Comparison of ENCODE assay signal across 1 cellular context in the genomic region with DNA sequence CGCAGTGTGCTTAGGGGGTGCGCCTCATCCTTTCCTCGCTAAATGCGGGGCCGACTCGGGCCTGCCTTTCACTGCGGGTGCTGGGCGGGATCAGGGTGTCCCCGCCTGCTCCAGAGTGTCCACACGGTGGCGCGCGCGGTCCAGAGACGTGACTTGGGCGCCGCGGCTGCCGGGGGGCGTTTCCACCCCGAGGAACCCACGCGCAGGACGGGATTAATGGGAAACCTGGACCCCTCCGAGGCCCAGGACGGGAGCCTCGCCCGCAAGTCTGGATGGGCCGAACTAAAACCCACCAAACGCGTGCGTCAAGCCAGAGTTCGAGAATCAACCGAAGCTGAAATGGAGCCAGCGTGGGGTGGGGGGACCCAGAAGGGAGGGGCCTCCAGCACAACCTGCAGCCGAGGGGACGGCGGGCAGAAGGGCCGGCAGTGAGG.
A peak's percentile ranks its signal among the peaks of the same experiment; 100 is the strongest.
TF ChIP-seq lines count a peak whose summit lies in the region.

No MANE protein-coding gene starts in this region.

TF ChIP-seq in K562, 482 proteins besides CTCF, POLR2A, EP300 and RAD21 (continued from another document and continues in another):
- TF ChIP-seq, protein P1, sequence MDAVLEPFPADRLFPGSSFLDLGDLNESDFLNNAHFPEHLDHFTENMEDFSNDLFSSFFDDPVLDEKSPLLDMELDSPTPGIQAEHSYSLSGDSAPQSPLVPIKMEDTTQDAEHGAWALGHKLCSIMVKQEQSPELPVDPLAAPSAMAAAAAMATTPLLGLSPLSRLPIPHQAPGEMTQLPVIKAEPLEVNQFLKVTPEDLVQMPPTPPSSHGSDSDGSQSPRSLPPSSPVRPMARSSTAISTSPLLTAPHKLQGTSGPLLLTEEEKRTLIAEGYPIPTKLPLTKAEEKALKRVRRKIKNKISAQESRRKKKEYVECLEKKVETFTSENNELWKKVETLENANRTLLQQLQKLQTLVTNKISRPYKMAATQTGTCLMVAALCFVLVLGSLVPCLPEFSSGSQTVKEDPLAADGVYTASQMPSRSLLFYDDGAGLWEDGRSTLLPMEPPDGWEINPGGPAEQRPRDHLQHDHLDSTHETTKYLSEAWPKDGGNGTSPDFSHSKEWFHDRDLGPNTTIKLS (IDR thresholded peaks at IDR 0.05; ENCODE audit: borderline replicate concordance, low read depth) = no peak
- TF ChIP-seq ZNF766 (CRISPR knock-in tag; conservative IDR thresholded peaks at IDR 0.05) (no peak), SRF (CRISPR knock-in tag; IDR thresholded peaks at IDR 0.05) (no peak), TARDBP (IDR thresholded peaks at IDR 0.05) (no peak), ZNF785 (CRISPR knock-in tag; IDR thresholded peaks at IDR 0.05) (no peak), MTA3 (IDR thresholded peaks at IDR 0.05; ENCODE audit: borderline replicate concordance) (no peak), CREB1 (IDR thresholded peaks at IDR 0.05) (no peak), CREB1 (CRISPR knock-in tag; IDR thresholded peaks at IDR 0.05) (peak; percentile 48; the same call in 1 of the 2 replicates), CREM (IDR thresholded peaks at IDR 0.05; ENCODE audit: low read depth) (0 out of 2 replicates have a peak, but pooled peaks have one; percentile 20), ZC3H8 (IDR thresholded peaks at IDR 0.05) (no peak), ZNF41 (CRISPR knock-in tag; conservative IDR thresholded peaks at IDR 0.05) (no peak), SP1 (CRISPR knock-in tag; IDR thresholded peaks at IDR 0.05) (peak; percentile 80), RBM39 (optimal IDR thresholded peaks at IDR 0.05; ENCODE audit: low read depth, low read length) (no peak), ZNF431 (CRISPR knock-in tag; IDR thresholded peaks at IDR 0.05) (no peak), GABPA (tag; conservative IDR thresholded peaks at IDR 0.05; ENCODE audit: low read depth) (no peak), KHSRP (IDR thresholded peaks at IDR 0.05) (no peak), POLR2G (IDR thresholded peaks at IDR 0.05; ENCODE audit: low read depth, low read length) (peak; percentile 33; the same call in 1 of the 2 replicates), NBN (IDR thresholded peaks at IDR 0.05; ENCODE audit: low read depth) (no peak), NCOA6 (IDR thresholded peaks at IDR 0.05) (no peak), ADNP (tag; IDR thresholded peaks at IDR 0.05) (no peak), ZNF764 (CRISPR knock-in tag; IDR thresholded peaks at IDR 0.05; ENCODE audit: low read depth) (no peak), ZBTB1 (CRISPR knock-in tag; IDR thresholded peaks at IDR 0.05; ENCODE audit: borderline replicate concordance, low read depth) (no peak; the same call in 1 of the 2 replicates), CAMTA2 (CRISPR knock-in tag; conservative IDR thresholded peaks at IDR 0.05) (no peak), CBX8 (IDR thresholded peaks at IDR 0.05; ENCODE audit: borderline replicate concordance, extremely low read depth, low read depth, low read length, poor library complexity, severe bottlenecking) (no peak), KLF6 (CRISPR knock-in tag; IDR thresholded peaks at IDR 0.05; ENCODE audit: borderline replicate concordance) (no peak), MAZ (CRISPR knock-in tag; conservative IDR thresholded peaks at IDR 0.05 in 1 of 2, IDR thresholded peaks at IDR 0.05 in 1 of 2) (peak; percentile 53 to 74), PHF8 (IDR thresholded peaks at IDR 0.05; ENCODE audit: borderline replicate concordance, low read length) (no peak), ELF2 (CRISPR knock-in tag; IDR thresholded peaks at IDR 0.05) (no peak), NFRKB (IDR thresholded peaks at IDR 0.05; ENCODE audit: low read depth) (no peak)
- TF ChIP-seq, protein P2, sequence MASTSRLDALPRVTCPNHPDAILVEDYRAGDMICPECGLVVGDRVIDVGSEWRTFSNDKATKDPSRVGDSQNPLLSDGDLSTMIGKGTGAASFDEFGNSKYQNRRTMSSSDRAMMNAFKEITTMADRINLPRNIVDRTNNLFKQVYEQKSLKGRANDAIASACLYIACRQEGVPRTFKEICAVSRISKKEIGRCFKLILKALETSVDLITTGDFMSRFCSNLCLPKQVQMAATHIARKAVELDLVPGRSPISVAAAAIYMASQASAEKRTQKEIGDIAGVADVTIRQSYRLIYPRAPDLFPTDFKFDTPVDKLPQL (IDR thresholded peaks at IDR 0.05; ENCODE audit: extremely low read depth, insufficient read length) = no peak
- TF ChIP-seq, protein P3, sequence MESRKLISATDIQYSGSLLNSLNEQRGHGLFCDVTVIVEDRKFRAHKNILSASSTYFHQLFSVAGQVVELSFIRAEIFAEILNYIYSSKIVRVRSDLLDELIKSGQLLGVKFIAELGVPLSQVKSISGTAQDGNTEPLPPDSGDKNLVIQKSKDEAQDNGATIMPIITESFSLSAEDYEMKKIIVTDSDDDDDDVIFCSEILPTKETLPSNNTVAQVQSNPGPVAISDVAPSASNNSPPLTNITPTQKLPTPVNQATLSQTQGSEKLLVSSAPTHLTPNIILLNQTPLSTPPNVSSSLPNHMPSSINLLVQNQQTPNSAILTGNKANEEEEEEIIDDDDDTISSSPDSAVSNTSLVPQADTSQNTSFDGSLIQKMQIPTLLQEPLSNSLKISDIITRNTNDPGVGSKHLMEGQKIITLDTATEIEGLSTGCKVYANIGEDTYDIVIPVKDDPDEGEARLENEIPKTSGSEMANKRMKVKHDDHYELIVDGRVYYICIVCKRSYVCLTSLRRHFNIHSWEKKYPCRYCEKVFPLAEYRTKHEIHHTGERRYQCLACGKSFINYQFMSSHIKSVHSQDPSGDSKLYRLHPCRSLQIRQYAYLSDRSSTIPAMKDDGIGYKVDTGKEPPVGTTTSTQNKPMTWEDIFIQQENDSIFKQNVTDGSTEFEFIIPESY (CRISPR knock-in tag; IDR thresholded peaks at IDR 0.05) = no peak
- TF ChIP-seq, protein P4, sequence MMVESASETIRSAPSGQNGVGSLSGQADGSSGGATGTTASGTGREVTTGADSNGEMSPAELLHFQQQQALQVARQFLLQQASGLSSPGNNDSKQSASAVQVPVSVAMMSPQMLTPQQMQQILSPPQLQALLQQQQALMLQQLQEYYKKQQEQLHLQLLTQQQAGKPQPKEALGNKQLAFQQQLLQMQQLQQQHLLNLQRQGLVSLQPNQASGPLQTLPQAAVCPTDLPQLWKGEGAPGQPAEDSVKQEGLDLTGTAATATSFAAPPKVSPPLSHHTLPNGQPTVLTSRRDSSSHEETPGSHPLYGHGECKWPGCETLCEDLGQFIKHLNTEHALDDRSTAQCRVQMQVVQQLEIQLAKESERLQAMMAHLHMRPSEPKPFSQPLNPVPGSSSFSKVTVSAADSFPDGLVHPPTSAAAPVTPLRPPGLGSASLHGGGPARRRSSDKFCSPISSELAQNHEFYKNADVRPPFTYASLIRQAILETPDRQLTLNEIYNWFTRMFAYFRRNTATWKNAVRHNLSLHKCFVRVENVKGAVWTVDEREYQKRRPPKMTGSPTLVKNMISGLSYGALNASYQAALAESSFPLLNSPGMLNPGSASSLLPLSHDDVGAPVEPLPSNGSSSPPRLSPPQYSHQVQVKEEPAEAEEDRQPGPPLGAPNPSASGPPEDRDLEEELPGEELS (CRISPR knock-in tag; IDR thresholded peaks at IDR 0.05; ENCODE audit: borderline replicate concordance) = no peak
- TF ChIP-seq, protein P5, sequence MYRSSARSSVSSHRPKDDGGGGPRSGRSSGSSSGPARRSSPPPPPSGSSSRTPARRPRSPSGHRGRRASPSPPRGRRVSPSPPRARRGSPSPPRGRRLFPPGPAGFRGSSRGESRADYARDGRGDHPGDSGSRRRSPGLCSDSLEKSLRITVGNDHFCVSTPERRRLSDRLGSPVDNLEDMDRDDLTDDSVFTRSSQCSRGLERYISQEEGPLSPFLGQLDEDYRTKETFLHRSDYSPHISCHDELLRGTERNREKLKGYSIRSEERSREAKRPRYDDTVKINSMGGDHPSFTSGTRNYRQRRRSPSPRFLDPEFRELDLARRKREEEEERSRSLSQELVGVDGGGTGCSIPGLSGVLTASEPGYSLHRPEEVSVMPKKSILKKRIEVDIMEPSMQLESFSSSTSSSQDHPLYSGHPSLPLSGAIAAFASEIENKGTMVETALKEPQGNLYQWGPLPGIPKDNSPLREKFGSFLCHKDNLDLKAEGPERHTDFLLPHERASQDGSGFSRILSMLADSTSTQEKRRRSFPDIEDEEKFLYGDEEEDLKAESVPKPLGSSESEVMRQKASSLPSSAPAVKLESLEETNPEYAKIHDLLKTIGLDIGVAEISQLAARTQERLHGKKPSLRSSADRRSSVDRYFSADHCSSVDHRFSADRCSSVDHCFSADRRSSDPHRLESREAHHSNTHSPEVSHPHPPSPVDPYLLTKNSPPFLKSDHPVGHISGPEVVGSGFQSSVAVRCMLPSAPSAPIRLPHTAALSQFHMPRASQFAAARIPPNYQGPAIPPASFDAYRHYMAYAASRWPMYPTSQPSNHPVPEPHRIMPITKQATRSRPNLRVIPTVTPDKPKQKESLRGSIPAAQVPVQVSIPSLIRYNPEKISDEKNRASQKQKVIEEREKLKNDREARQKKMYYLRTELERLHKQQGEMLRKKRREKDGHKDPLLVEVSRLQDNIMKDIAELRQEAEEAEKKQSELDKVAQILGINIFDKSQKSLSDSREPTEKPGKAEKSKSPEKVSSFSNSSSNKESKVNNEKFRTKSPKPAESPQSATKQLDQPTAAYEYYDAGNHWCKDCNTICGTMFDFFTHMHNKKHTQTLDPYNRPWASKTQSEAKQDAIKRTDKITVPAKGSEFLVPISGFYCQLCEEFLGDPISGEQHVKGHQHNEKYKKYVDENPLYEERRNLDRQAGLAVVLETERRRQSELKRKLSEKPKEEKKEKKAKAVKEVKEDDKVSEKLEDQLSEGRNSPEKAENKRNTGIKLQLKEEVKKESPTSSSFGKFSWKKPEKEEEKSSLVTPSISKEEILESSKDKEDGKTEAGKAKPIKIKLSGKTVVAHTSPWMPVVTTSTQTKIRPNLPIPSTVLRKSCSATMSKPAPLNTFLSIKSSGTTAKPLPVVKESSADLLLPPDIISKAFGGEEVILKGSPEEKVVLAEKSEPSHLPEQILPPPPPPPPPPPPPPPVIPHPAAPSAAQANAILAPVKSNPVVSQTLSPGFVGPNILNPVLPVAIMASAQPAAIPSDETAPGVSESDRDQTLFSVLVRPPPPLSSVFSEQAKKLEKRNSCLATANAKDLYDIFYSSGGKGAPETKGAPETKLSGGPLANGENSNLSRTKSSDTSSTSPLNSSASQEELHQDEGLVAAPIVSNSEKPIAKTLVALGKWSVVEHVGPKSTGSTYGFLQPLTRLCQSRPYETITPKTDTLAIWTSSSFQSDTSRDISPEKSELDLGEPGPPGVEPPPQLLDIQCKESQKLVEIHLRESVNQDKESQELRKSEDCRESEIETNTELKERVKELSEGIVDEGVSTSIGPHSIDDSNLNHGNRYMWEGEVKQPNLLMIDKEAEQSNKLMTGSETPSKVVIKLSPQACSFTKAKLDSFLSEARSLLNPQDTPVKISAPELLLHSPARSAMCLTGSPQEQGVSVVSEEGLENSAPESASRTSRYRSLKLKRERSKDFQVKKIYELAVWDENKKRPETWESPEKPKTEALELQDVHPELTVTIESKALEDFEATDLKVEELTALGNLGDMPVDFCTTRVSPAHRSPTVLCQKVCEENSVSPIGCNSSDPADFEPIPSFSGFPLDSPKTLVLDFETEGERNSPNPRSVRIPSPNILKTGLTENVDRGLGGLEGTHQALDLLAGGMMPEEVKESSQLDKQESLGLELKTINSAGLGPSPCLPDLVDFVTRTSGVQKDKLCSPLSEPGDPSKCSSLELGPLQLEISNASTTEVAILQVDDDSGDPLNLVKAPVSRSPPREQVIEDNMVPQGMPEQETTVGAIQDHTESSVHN (IDR thresholded peaks at IDR 0.05; ENCODE audit: borderline replicate concordance in 1 of 2, low read depth in 1 of 2) = no peak
- TF ChIP-seq, protein P6, sequence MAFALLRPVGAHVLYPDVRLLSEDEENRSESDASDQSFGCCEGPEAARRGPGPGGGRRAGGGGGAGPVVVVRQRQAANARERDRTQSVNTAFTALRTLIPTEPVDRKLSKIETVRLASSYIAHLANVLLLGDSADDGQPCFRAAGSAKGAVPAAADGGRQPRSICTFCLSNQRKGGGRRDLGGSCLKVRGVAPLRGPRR (CRISPR knock-in tag; IDR thresholded peaks at IDR 0.05) = no peak
- TF ChIP-seq, protein P7, sequence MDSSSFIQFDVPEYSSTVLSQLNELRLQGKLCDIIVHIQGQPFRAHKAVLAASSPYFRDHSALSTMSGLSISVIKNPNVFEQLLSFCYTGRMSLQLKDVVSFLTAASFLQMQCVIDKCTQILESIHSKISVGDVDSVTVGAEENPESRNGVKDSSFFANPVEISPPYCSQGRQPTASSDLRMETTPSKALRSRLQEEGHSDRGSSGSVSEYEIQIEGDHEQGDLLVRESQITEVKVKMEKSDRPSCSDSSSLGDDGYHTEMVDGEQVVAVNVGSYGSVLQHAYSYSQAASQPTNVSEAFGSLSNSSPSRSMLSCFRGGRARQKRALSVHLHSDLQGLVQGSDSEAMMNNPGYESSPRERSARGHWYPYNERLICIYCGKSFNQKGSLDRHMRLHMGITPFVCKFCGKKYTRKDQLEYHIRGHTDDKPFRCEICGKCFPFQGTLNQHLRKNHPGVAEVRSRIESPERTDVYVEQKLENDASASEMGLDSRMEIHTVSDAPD (CRISPR knock-in tag; IDR thresholded peaks at IDR 0.05) = no peak
- TF ChIP-seq, protein P8, sequence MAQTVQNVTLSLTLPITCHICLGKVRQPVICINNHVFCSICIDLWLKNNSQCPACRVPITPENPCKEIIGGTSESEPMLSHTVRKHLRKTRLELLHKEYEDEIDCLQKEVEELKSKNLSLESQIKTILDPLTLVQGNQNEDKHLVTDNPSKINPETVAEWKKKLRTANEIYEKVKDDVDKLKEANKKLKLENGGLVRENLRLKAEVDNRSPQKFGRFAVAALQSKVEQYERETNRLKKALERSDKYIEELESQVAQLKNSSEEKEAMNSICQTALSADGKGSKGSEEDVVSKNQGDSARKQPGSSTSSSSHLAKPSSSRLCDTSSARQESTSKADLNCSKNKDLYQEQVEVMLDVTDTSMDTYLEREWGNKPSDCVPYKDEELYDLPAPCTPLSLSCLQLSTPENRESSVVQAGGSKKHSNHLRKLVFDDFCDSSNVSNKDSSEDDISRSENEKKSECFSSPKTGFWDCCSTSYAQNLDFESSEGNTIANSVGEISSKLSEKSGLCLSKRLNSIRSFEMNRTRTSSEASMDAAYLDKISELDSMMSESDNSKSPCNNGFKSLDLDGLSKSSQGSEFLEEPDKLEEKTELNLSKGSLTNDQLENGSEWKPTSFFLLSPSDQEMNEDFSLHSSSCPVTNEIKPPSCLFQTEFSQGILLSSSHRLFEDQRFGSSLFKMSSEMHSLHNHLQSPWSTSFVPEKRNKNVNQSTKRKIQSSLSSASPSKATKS (CRISPR knock-in tag; IDR thresholded peaks at IDR 0.05) = no peak
- TF ChIP-seq, protein P9, sequence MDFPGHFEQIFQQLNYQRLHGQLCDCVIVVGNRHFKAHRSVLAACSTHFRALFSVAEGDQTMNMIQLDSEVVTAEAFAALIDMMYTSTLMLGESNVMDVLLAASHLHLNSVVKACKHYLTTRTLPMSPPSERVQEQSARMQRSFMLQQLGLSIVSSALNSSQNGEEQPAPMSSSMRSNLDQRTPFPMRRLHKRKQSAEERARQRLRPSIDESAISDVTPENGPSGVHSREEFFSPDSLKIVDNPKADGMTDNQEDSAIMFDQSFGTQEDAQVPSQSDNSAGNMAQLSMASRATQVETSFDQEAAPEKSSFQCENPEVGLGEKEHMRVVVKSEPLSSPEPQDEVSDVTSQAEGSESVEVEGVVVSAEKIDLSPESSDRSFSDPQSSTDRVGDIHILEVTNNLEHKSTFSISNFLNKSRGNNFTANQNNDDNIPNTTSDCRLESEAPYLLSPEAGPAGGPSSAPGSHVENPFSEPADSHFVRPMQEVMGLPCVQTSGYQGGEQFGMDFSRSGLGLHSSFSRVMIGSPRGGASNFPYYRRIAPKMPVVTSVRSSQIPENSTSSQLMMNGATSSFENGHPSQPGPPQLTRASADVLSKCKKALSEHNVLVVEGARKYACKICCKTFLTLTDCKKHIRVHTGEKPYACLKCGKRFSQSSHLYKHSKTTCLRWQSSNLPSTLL (IDR thresholded peaks at IDR 0.05) = no peak
